In genomic region chr10:49524496-49524895, GRCh38 we compare ENCODE assay signal across 25 cellular contexts.
"Had no signal": no experiment of that assay in that cellular context is flagged by ENCODE, and none has a peak within 500 bp of the region (broad histone marks: within the 10 kb centered on the region; RNA-seq: fewer than 3 reads in every experiment).

No MANE protein-coding gene starts in this region.

- DNase-seq: islet precursor cell; left ventricle myocardium inferior; mesendoderm; naive thymus-derived CD4-positive, alpha-beta T cell; pancreas; posterior cingulate gyrus; retina; right cardiac atrium; stimulated activated CD4-positive, alpha-beta T cell treated with anti-CD3 and anti-CD28 coated beads, Interleukin-12 subunit alpha, Interleukin-12 subunit beta, amount 100 ng/mL, for 4 hours; stimulated activated CD4-positive, alpha-beta T cell treated with anti-CD3 and anti-CD28 coated beads, Interleukin-15, amount 100 ng/mL, for 24 hours; stimulated activated CD4-positive, alpha-beta T cell treated with anti-CD3 and anti-CD28 coated beads, Interleukin-2, amount 100 ng/mL, for 24 hours; stimulated activated CD4-positive, alpha-beta T cell treated with anti-CD3 and anti-CD28 coated beads, Interleukin-4, amount 100 ng/mL, for 1 hour; stimulated activated naive B cell treated with anti-CD40 and anti-IgM and Interleukin-4, amounts not matched to agents 10 μg/mL and 1 μg/mL and 100 μg/mL, for 72 hours; stimulated activated naive CD8-positive, alpha-beta T cell treated with anti-CD3 and anti-CD28 coated beads, Interleukin-15, Interleukin-2, amounts not matched to agents 100 U/mL and 50 U/mL, for 24 hours; stomach; testis; tibial artery; trophoblast cell; upper lobe of right lung had no signal

- H3K4me1 ChIP-seq: pancreas, prostate gland, testis, upper lobe of right lung had no signal

- H3K4me1 Mint-ChIP-seq: mesothelial cell of epicardium had no signal

- H3K4me3 Mint-ChIP-seq: mesothelial cell of epicardium; naive thymus-derived CD4-positive, alpha-beta T cell; natural killer cell treated with Interleukin-12 subunit alpha and Interleukin-12 subunit beta and Interleukin-15 and Interleukin-18, amount 100 ng/mL, for 72 hours; stimulated activated naive B cell treated with anti-CD40 and anti-IgM and Interleukin-4, amounts not matched to agents 10 μg/mL and 1 μg/mL and 100 μg/mL, for 72 hours had no signal

- H3K27ac Mint-ChIP-seq: mesothelial cell of epicardium; natural killer cell treated with Interleukin-12 subunit alpha and Interleukin-12 subunit beta and Interleukin-15 and Interleukin-18, amount 100 ng/mL, for 72 hours; stimulated activated naive B cell treated with anti-CD40 and anti-IgM and Interleukin-4, amounts not matched to agents 10 μg/mL and 1 μg/mL and 100 μg/mL, for 72 hours had no signal

- H3K27me3 Mint-ChIP-seq: naive thymus-derived CD4-positive, alpha-beta T cell; natural killer cell treated with Interleukin-12 subunit alpha and Interleukin-12 subunit beta and Interleukin-15 and Interleukin-18, amount 100 ng/mL, for 72 hours; stimulated activated naive B cell treated with anti-CD40 and anti-IgM and Interleukin-4, amounts not matched to agents 10 μg/mL and 1 μg/mL and 100 μg/mL, for 72 hours had no signal

- H3K4me3 ChIP-seq: left ventricle myocardium inferior, lung, pancreas, prostate gland, skin epidermis, stomach, testis, tibial artery, upper lobe of right lung had no signal

- H3K9me3 Mint-ChIP-seq: mesothelial cell of epicardium; naive thymus-derived CD4-positive, alpha-beta T cell; natural killer cell treated with Interleukin-12 subunit alpha and Interleukin-12 subunit beta and Interleukin-15 and Interleukin-18, amount 100 ng/mL, for 72 hours; stimulated activated naive B cell treated with anti-CD40 and anti-IgM and Interleukin-4, amounts not matched to agents 10 μg/mL and 1 μg/mL and 100 μg/mL, for 72 hours had no signal

- ATAC-seq: naive thymus-derived CD4-positive, alpha-beta T cell; natural killer cell treated with Interleukin-12 subunit alpha and Interleukin-12 subunit beta and Interleukin-15 and Interleukin-18, amount 100 ng/mL, for 72 hours; pancreas; right cardiac atrium; sciatic nerve; stimulated activated naive B cell treated with anti-CD40 and anti-IgM and Interleukin-4, amounts not matched to agents 10 μg/mL and 1 μg/mL and 100 μg/mL, for 72 hours; stimulated activated naive CD8-positive, alpha-beta T cell treated with anti-CD3 and anti-CD28 coated beads, Interleukin-15, Interleukin-2, amounts not matched to agents 100 U/mL and 50 U/mL, for 24 hours; upper lobe of right lung had no signal

- H3K9me3 ChIP-seq: left ventricle myocardium inferior, pancreas, prostate gland, stomach, testis, tibial artery, upper lobe of right lung had no signal

- H3K27ac ChIP-seq: left ventricle myocardium inferior, pancreas, prostate gland, skin epidermis, stomach, testis, tibial artery, upper lobe of right lung had no signal

- H3K27me3 ChIP-seq: pancreas, stomach, testis, tibial artery, upper lobe of right lung had no signal
